17 cellular contexts compared by ENCODE assay signal in the genomic region with DNA sequence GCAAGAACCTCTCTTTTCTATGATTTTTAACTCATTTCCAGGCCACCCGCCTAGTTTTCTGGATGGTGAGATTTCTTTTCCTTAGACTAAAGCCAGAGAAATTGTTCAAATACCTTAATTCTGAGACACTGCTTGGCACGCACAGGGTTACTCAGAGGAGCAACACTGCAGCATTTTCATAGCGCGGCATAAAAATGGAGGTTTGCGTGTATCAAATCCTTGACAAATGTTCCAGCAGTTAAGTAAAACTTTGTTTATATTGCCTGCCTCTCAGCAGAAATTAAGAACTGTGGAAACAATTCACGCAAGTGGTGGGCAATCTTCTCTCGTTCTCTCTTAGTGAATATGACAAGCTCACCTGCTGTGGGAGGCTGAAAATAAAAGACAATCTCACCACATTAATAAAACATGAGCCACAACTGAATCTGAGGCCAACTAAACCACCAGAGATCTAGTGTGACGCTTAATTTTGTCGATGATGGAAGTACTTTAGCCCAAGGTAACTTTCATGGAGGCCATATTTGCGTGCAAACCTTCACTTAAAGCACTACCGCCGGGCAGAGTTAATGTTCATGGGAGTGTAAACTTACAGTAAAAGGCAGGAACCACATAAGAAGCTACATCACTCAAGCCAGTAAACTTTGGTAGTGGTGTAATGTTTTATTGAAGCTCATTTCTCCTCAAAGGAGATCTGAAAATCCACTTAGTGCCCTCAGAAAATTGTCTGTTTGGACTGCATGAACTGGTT.
DNase-seq lines count a peak whose midpoint lies in the region; ATAC-seq and TF ChIP-seq lines count a peak whose summit lies in the region.
"Had no signal": no experiment of that assay in that cellular context is flagged by ENCODE, and none has a peak within 500 bp of the region (broad histone marks: within the 10 kb centered on the region; RNA-seq: fewer than 3 reads in every experiment).

No MANE protein-coding gene starts in this region.

- no peaks in the 10 kb centered on the region for H3K4me1 Mint-ChIP-seq in nephron progenitor cell
- no peaks in the 10 kb centered on the region for H3K4me1 Mint-ChIP-seq in activated naive CD4-positive, alpha-beta T cell treated with anti-CD3 and anti-CD28 coated beads, Interleukin-2, amount 10 ng/mL, durations not matched to agents 7 days and 5 days
- H3K4me1 Mint-ChIP-seq: activated naive CD4-positive, alpha-beta T cell treated with anti-CD3 and anti-CD28 coated beads, Interleukin-2, amount 50 U/mL, for 24 hours; CD4-positive, CD25-positive, alpha-beta regulatory T cell; T-cell had no signal

- no peak overlapping the region for H3K4me3 Mint-ChIP-seq in nephron progenitor cell
- no peak overlapping the region for H3K4me3 Mint-ChIP-seq in activated naive CD4-positive, alpha-beta T cell treated with anti-CD3 and anti-CD28 coated beads, Interleukin-2, amount 10 ng/mL, durations not matched to agents 7 days and 5 days
- H3K4me3 Mint-ChIP-seq: activated CD8-positive, alpha-beta T cell treated with anti-CD3 and anti-CD28 coated beads for 36 hours; activated naive CD4-positive, alpha-beta T cell treated with anti-CD3 and anti-CD28 coated beads, Interleukin-2, amount 50 U/mL, for 24 hours; CD4-positive, CD25-positive, alpha-beta regulatory T cell; neural crest cell; T-cell had no signal

- H3K27ac Mint-ChIP-seq in nephron progenitor cell: peak overlapping the region; percentile 43
- no peak overlapping the region for H3K27ac Mint-ChIP-seq in activated naive CD4-positive, alpha-beta T cell treated with anti-CD3 and anti-CD28 coated beads, Interleukin-2, amount 10 ng/mL, durations not matched to agents 7 days and 5 days
- H3K27ac Mint-ChIP-seq: activated CD8-positive, alpha-beta T cell treated with anti-CD3 and anti-CD28 coated beads for 36 hours; activated naive CD4-positive, alpha-beta T cell treated with anti-CD3 and anti-CD28 coated beads, Interleukin-2, amount 50 U/mL, for 24 hours; CD4-positive, CD25-positive, alpha-beta regulatory T cell; T-cell had no signal

- H3K4me3 ChIP-seq in BJ (ENCODE audit: low read depth, low read length) (no peak overlapping the region; the same call in 1 of the 2 replicates), MG63 (no peak overlapping the region), brain microvascular endothelial cell (ENCODE audit: low read depth, low read length) (no peak overlapping the region)
- H3K4me3 ChIP-seq: suprapubic skin had no signal

- ATAC-seq in HG03354 (IDR thresholded peaks at IDR 0.05; ENCODE audit: poor library complexity, severe bottlenecking, unreplicated experiment): no peak
- ATAC-seq: activated CD8-positive, alpha-beta T cell treated with anti-CD3 and anti-CD28 coated beads for 36 hours; T-cell had no signal

- TF ChIP-seq CTCF in BJ (IDR thresholded peaks at IDR 0.05; ENCODE audit: insufficient read depth, low read depth, low read length): no peak
- no peak for TF ChIP-seq CTCF in brain microvascular endothelial cell (IDR thresholded peaks at IDR 0.05; ENCODE audit: low read depth, low read length, missing control alignments)
- no peak for TF ChIP-seq CTCF in nephron progenitor cell (IDR thresholded peaks at IDR 0.05)
- TF ChIP-seq CTCF in GM20000 (IDR thresholded peaks at IDR 0.05; ENCODE audit: extremely low read depth, missing control alignments): no peak

- peak overlapping the region; percentile 94 for H3K27ac ChIP-seq in brain microvascular endothelial cell
- H3K27ac ChIP-seq: KMS-11, suprapubic skin had no signal

- DNase-seq in BJ (ENCODE audit: low read depth): peak; percentile 95
- DNase-seq in MG63: peak; percentile 81
- DNase-seq in brain microvascular endothelial cell: peak; percentile 88
- DNase-seq in nephron progenitor cell: no peak
- DNase-seq in kidney glomerular epithelial cell (lab: John Stamatoyannopoulos, UW): no peak
- no peak for DNase-seq in GM20000 (ENCODE audit: low spot score)
- no peak for DNase-seq in activated naive CD4-positive, alpha-beta T cell treated with anti-CD3 and anti-CD28 coated beads, Interleukin-2, amount 10 ng/mL, durations not matched to agents 7 days and 5 days
- DNase-seq: activated CD8-positive, alpha-beta T cell treated with anti-CD3 and anti-CD28 coated beads for 36 hours; CD4-positive, CD25-positive, alpha-beta regulatory T cell; GOT3; NCI-H69; T-cell had no signal

- no peaks in the 10 kb centered on the region for H3K9me3 Mint-ChIP-seq in nephron progenitor cell
- peaks cover 4% of the 10 kb centered on the region for H3K9me3 Mint-ChIP-seq in activated naive CD4-positive, alpha-beta T cell treated with anti-CD3 and anti-CD28 coated beads, Interleukin-2, amount 10 ng/mL, durations not matched to agents 7 days and 5 days
- H3K9me3 Mint-ChIP-seq: activated CD8-positive, alpha-beta T cell treated with anti-CD3 and anti-CD28 coated beads for 36 hours had no signal

- H3K36me3 ChIP-seq in BJ (ENCODE audit: control insufficient read depth, insufficient read depth, low read length) (no peaks in the 10 kb centered on the region), MG63 (no peaks in the 10 kb centered on the region), brain microvascular endothelial cell (replicated peaks) (no peaks in the 10 kb centered on the region)
- H3K36me3 ChIP-seq: suprapubic skin had no signal

- POLR2A ChIA-PET in BJ (lab: Charles Lee): interaction anchor here (0.6 to 0.8 kb wide), 4 partner anchors 8 to 1612 kb away, joined by 3 to 8 read pairs (median 6); no protein-coding TSS in a partner anchor

- H3K27me3 ChIP-seq in BJ (ENCODE audit: control insufficient read depth, insufficient read depth, low read length) (no peaks in the 10 kb centered on the region), MG63 (no peaks in the 10 kb centered on the region), brain microvascular endothelial cell (replicated peaks) (no peaks in the 10 kb centered on the region)
- H3K27me3 ChIP-seq: suprapubic skin had no signal

- no peaks in the 10 kb centered on the region for H3K36me3 Mint-ChIP-seq in nephron progenitor cell (ENCODE audit: low read depth)
- no peaks in the 10 kb centered on the region for H3K36me3 Mint-ChIP-seq in activated naive CD4-positive, alpha-beta T cell treated with anti-CD3 and anti-CD28 coated beads, Interleukin-2, amount 10 ng/mL, durations not matched to agents 7 days and 5 days
- H3K36me3 Mint-ChIP-seq: activated naive CD4-positive, alpha-beta T cell treated with anti-CD3 and anti-CD28 coated beads, Interleukin-2, amount 50 U/mL, for 24 hours; CD4-positive, CD25-positive, alpha-beta regulatory T cell; T-cell had no signal

- CTCF ChIA-PET in BJ (lab: Yijun Ruan, JAX): interaction anchor here (1.0 kb wide), 1 partner anchor 10 kb away, joined by 3 read pairs; no protein-coding TSS in a partner anchor
- CTCF ChIA-PET in activated naive CD4-positive, alpha-beta T cell treated with anti-CD3 and anti-CD28 coated beads, Interleukin-2, amount 10 ng/mL, durations not matched to agents 7 days and 5 days (lab: Charles Lee): no interaction called here

- in situ Hi-C loops in brain microvascular endothelial cell (cut with HindIII; ENCODE audit: low pct_ligation_motif_present, low sequenced_read_pairs): no loop called here

- H3K27me3 Mint-ChIP-seq in nephron progenitor cell (ENCODE audit: low read depth, poor library complexity): peaks cover 5% of the 10 kb centered on the region
- no peaks in the 10 kb centered on the region for H3K27me3 Mint-ChIP-seq in activated naive CD4-positive, alpha-beta T cell treated with anti-CD3 and anti-CD28 coated beads, Interleukin-2, amount 10 ng/mL, durations not matched to agents 7 days and 5 days
- H3K27me3 Mint-ChIP-seq: activated CD8-positive, alpha-beta T cell treated with anti-CD3 and anti-CD28 coated beads for 36 hours; activated naive CD4-positive, alpha-beta T cell treated with anti-CD3 and anti-CD28 coated beads, Interleukin-2, amount 50 U/mL, for 24 hours; CD4-positive, CD25-positive, alpha-beta regulatory T cell; T-cell had no signal

- no peaks in the 10 kb centered on the region for H3K9me3 ChIP-seq in MG63
- H3K9me3 ChIP-seq: suprapubic skin had no signal

Comparison
In these comparisons a context has a peak if more than half of its experiments do, and no peak if none do; other contexts are left out.
1. DNase-seq: peak in BJ (single experiment), MG63 (single experiment) and brain microvascular endothelial cell (single experiment); none in nephron progenitor cell (single experiment), kidney glomerular epithelial cell (single experiment), GM20000 (single experiment) and activated naive CD4-positive, alpha-beta T cell treated with anti-CD3 and anti-CD28 coated beads, Interleukin-2, amount 10 ng/mL, durations not matched to agents 7 days and 5 days (single experiment).